8 cellular contexts compared by ENCODE assay signal in the genomic region with DNA sequence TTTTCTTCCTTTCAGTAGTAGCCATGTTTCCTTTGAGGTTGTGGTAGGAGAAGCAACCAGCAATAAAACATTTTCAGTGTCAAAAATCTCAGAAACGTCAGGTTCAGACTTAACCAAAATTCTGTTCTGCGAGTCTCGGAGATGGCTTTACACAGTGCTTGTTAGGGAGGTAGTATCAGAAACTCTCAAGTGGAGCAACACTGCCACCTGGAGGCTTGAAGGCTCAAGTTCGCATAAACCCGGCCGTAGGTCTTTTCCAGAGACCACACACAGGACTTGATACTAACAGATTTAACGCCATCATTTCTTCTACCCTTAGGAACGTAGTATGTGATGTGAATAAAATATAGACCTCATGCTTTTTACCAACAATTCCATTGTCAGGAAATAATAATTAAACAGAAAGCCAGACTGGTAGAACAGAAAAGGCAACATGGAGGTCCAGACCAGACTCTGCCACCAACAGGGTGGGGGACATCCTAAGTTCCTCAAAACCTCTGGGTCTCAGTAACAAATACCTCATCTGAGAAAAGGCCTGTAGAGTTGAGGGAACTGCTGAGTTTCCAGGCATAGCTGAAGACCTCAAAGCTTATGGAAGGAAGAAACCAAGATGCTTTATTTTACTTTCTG. TPM values are rescaled to one million over a fixed set of nuclear protein-coding genes. Genes with fewer than 3 reads are reported as not detected.
DNase-seq lines count a peak whose midpoint lies in the region; ATAC-seq, FAIRE-seq and TF ChIP-seq lines count a peak whose summit lies in the region.

No MANE protein-coding gene starts in this region.

- peaks cover 0 to 19% of the 10 kb centered on the region in 2 experiments for H3K36me3 ChIP-seq in endothelial cell of umbilical vein (ENCODE audit: control insufficient read depth in 2 of 2, extremely low read depth in 1 of 2, insufficient read depth in 2 of 2, low read length in 2 of 2)

- H3K27me3 Mint-ChIP-seq in Calu3 (ENCODE audit: unreplicated experiment) = no peaks in the 10 kb centered on the region

- peak overlapping the region; percentile 68 for H3K9ac ChIP-seq in endothelial cell of umbilical vein (replicated peaks; ENCODE audit: extremely low read depth, insufficient read depth, low read length)

- peaks cover 28% of the 10 kb centered on the region for H3K4me1 Mint-ChIP-seq in Calu3 (ENCODE audit: low read depth, unreplicated experiment)

- DNase-seq in Calu3 (peak; percentile 84), HT1080 (ENCODE audit: low read depth) (peak; percentile 88), NOMO-1 treated with dmso at 0.1 percent for 144 hours (lab: John Stamatoyannopoulos, UW; ENCODE audit: unreplicated experiment) (peak; percentile 87), endothelial cell of umbilical vein (ENCODE audit: low read depth, low spot score) (peak; percentile 94), myocyte (ENCODE audit: low read depth) (peak; percentile 91)
- peak; percentile 78 for DNase-seq in activated CD8-positive, alpha-beta memory T cell treated with anti-CD3 and anti-CD28 coated beads, Interleukin-2, amount 50 U/mL, for 24 hours (ENCODE audit: extremely low read depth)
- peak; percentile 76 for DNase-seq in stimulated activated CD8-positive, alpha-beta memory T cell treated with anti-CD3 and anti-CD28 coated beads, Interleukin-7, amount 100 ng/mL, for 24 hours (ENCODE audit: low read depth)

- dilution Hi-C loops in endothelial cell of umbilical vein (cut with MboI; ENCODE audit: extremely low pct_ligation_motif_present, low sequenced_read_pairs) = no loop called here

- H3K36me3 Mint-ChIP-seq in Calu3 (ENCODE audit: insufficient read depth, unreplicated experiment) = peaks cover 51% of the 10 kb centered on the region

- peak overlapping the region in 1 of 3 experiments; percentile 14 for H3K4me3 ChIP-seq in endothelial cell of umbilical vein (replicated peaks in 1 of 3; ENCODE audit: insufficient read depth in 1 of 3, low read depth in 1 of 3, low read length in 3 of 3)

- peak overlapping the region; percentile 29 for H3K4me3 Mint-ChIP-seq in Calu3 (ENCODE audit: low read depth, unreplicated experiment)

- H3K79me2 ChIP-seq in endothelial cell of umbilical vein (ENCODE audit: control insufficient read depth, insufficient read depth, low read length) = peaks cover 94% of the 10 kb centered on the region

- peak overlapping the region; percentile 43 for H3K27ac Mint-ChIP-seq in Calu3 (ENCODE audit: unreplicated experiment)

- no peaks in the 10 kb centered on the region for H3K9me3 ChIP-seq in endothelial cell of umbilical vein (replicated peaks; ENCODE audit: control insufficient read depth, insufficient read depth, low read length)

- POLR2A ChIA-PET in endothelial cell of umbilical vein (lab: Charles Lee) = no interaction called here

- FAIRE-seq in endothelial cell of umbilical vein (lab: Jason Lieb, UNC) = peak; percentile 97

- H3K9me3 Mint-ChIP-seq in Calu3 (ENCODE audit: low read depth, unreplicated experiment) = no peaks in the 10 kb centered on the region

- intact Hi-C loops in Calu3 (cut with micrococcal nuclease; ENCODE audit: unreplicated experiment) (loop anchor here (1.0 to 10.0 kb wide), 9 partner anchors 47 to 1111 kb away; no protein-coding TSS in a partner anchor), endothelial cell of umbilical vein (cut with micrococcal nuclease) (loop anchor here (1.0 to 5.0 kb wide), 9 partner anchors 48 to 1261 kb away; no protein-coding TSS in a partner anchor)

- peak; percentile 80 for ATAC-seq in GM21381 (IDR thresholded peaks at IDR 0.05; ENCODE audit: unreplicated experiment)

- no peak for TF ChIP-seq POLR2A in endothelial cell of umbilical vein (IDR thresholded peaks at IDR 0.05; ENCODE audit: low read depth, low read length)

- H2AFZ ChIP-seq in endothelial cell of umbilical vein (ENCODE audit: low read depth, low read length) = no peak overlapping the region

- no peaks in the 10 kb centered on the region for H4K20me1 ChIP-seq in endothelial cell of umbilical vein (replicated peaks; ENCODE audit: control insufficient read depth, extremely low read depth, insufficient read depth, low read length)

- CTCF ChIA-PET in Calu3 (lab: Charles Lee) = no interaction called here
- CTCF ChIA-PET in endothelial cell of umbilical vein (lab: Charles Lee) = interaction anchor here (1.4 to 3.6 kb wide), 6 partner anchors 8 to 972 kb away, joined by 5 to 32 read pairs (median 18); a partner anchor contains a TSS

- BruUV-seq in Calu3 (replicated peaks; lab: Mats Ljungman, UMichigan) (no TSS peak), endothelial cell of umbilical vein (replicated peaks; lab: Mats Ljungman, UMichigan) (no TSS peak)

- H3K27ac ChIP-seq in endothelial cell of umbilical vein (ENCODE audit: insufficient read depth, low read depth, low read length) = peak overlapping the region; percentile 83

- no peaks in the 10 kb centered on the region for H3K9me1 ChIP-seq in endothelial cell of umbilical vein (replicated peaks; ENCODE audit: control insufficient read depth, extremely low read depth, insufficient read depth, low read length)

- H3K27me3 ChIP-seq in endothelial cell of umbilical vein (ENCODE audit: control insufficient read depth in 2 of 2, insufficient read depth in 2 of 2, low read length in 2 of 2) = no peaks in the 10 kb centered on the region

- peak overlapping the region; percentile 77 for H3K4me2 ChIP-seq in endothelial cell of umbilical vein (ENCODE audit: insufficient read depth, low read length)

- peaks cover 64% of the 10 kb centered on the region for H3K4me1 ChIP-seq in endothelial cell of umbilical vein (ENCODE audit: control insufficient read depth, extremely low read depth, insufficient read depth, low read length)

- TF ChIP-seq CTCF in Calu3 (IDR thresholded peaks at IDR 0.05; ENCODE audit: unreplicated experiment) (peak; percentile 75), endothelial cell of umbilical vein (IDR thresholded peaks at IDR 0.05; ENCODE audit: extremely low read depth in 1 of 2, insufficient read depth in 1 of 2, low read depth in 1 of 2, low read length in 2 of 2) (peak; percentile 68 to 78)

TF ChIP-seq in endothelial cell of umbilical vein, 7 proteins besides CTCF, POLR2A, EP300 and RAD21:
- TF ChIP-seq MYC (IDR thresholded peaks at IDR 0.05; ENCODE audit: low read depth, low read length) (no peak), POLR2AphosphoS5 (IDR thresholded peaks at IDR 0.05; ENCODE audit: insufficient read depth, low read depth, low read length) (no peak), EZH2 (IDR thresholded peaks at IDR 0.05; ENCODE audit: borderline replicate concordance, low read depth, low read length, severe bottlenecking) (no peak), JUN (IDR thresholded peaks at IDR 0.05; ENCODE audit: borderline replicate concordance, insufficient read depth, insufficient read length, low read depth) (no peak), FOS (IDR thresholded peaks at IDR 0.05; ENCODE audit: borderline replicate concordance, insufficient read depth, low read length) (no peak), GATA2 (IDR thresholded peaks at IDR 0.05; ENCODE audit: insufficient read depth, insufficient read length, low read depth, low read length) (no peak)
- TF ChIP-seq, protein P1, sequence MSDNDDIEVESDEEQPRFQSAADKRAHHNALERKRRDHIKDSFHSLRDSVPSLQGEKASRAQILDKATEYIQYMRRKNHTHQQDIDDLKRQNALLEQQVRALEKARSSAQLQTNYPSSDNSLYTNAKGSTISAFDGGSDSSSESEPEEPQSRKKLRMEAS (IDR thresholded peaks at IDR 0.05; ENCODE audit: insufficient read depth, insufficient read length) = no peak

RNA-seq across cellular contexts. Expression of a gene that starts 8.5 kb away (rescaled TPM):
- 28.5 and 28.7 TPM in 2 replicates for total RNA-seq in Calu3 (2022)
- 4.8 and 9.2 TPM in 2 replicates for total RNA-seq in HT1080 (2014; rRNA removed; shearing (Covaris generic))
- 2.1 and 4.3 TPM in 2 replicates for polyA plus RNA-seq in HT1080 (2015; cell fraction: cytosol; rRNA removed)
- polyA plus RNA-seq in HT1080 (2015; cell fraction: nucleus; rRNA removed) = 3.6 TPM in 2 replicates
- total RNA-seq in endothelial cell of umbilical vein = 22.5 and 23.6 TPM in 2 replicates
- polyA plus RNA-seq in endothelial cell of umbilical vein = 35.9 and 37.4 TPM in 2 replicates
- polyA plus RNA-seq in endothelial cell of umbilical vein (2011; cell fraction: cytosol; rRNA removed) = 15.6 and 34.0 TPM in 2 replicates
- 16.1 and 18.9 TPM in 2 replicates for polyA plus RNA-seq in endothelial cell of umbilical vein (2011; cell fraction: nucleus; rRNA removed)
- 14.7 and 21.5 TPM in 2 replicates for polyA plus RNA-seq in endothelial cell of umbilical vein (2012)
- 14.1 and 17.7 TPM in 2 replicates for polyA minus RNA-seq in endothelial cell of umbilical vein
- 3.5 TPM for polyA minus RNA-seq in endothelial cell of umbilical vein (2011; cell fraction: cytosol; rRNA and poly(A)+ RNA removed)
- 23.7 and 42.1 TPM in 2 replicates for polyA minus RNA-seq in endothelial cell of umbilical vein (2011; cell fraction: nucleus; rRNA and poly(A)+ RNA removed)
- 58.6 and 59.5 TPM in 2 replicates for total RNA-seq in myocyte
- 5.6 TPM for polyA plus RNA-seq in myocyte (2012)
